In the genomic region with DNA sequence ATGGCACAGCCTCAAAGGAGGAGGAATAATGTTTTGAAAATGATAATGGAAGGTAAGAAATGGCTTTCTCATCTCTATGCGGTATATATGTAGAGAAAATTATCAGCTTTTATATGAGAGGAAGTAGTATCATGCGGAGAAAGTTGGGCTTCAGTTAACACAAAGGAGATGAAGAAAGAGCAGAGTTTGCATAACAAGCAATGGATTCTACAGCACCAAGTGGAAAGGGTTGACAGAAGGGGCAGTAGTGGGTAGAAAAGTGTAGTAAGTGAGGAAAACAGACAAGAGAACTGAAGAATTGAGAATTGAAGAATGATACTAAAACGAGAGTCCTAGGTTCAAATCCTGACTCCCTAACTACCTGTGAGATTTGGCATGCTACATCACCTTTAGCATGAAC, we compare ENCODE assay signal across 2 cellular contexts.
TF ChIP-seq lines count a peak whose summit lies in the region.

No MANE protein-coding gene starts in this region.

TF ChIP-seq in GM23338, 12 proteins besides CTCF, POLR2A, EP300 and RAD21 (continued from another document):
- TF ChIP-seq, protein P1, sequence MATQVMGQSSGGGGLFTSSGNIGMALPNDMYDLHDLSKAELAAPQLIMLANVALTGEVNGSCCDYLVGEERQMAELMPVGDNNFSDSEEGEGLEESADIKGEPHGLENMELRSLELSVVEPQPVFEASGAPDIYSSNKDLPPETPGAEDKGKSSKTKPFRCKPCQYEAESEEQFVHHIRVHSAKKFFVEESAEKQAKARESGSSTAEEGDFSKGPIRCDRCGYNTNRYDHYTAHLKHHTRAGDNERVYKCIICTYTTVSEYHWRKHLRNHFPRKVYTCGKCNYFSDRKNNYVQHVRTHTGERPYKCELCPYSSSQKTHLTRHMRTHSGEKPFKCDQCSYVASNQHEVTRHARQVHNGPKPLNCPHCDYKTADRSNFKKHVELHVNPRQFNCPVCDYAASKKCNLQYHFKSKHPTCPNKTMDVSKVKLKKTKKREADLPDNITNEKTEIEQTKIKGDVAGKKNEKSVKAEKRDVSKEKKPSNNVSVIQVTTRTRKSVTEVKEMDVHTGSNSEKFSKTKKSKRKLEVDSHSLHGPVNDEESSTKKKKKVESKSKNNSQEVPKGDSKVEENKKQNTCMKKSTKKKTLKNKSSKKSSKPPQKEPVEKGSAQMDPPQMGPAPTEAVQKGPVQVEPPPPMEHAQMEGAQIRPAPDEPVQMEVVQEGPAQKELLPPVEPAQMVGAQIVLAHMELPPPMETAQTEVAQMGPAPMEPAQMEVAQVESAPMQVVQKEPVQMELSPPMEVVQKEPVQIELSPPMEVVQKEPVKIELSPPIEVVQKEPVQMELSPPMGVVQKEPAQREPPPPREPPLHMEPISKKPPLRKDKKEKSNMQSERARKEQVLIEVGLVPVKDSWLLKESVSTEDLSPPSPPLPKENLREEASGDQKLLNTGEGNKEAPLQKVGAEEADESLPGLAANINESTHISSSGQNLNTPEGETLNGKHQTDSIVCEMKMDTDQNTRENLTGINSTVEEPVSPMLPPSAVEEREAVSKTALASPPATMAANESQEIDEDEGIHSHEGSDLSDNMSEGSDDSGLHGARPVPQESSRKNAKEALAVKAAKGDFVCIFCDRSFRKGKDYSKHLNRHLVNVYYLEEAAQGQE (IDR thresholded peaks at IDR 0.05; ENCODE audit: unreplicated experiment): no peak
- TF ChIP-seq ZNF114 (CRISPR knock-in tag; IDR thresholded peaks at IDR 0.05): no peak
- TF ChIP-seq EZH2 (IDR thresholded peaks at IDR 0.05; ENCODE audit: low read depth, unreplicated experiment): no peak
- TF ChIP-seq JUNB (IDR thresholded peaks at IDR 0.05; ENCODE audit: unreplicated experiment): no peak
- peak; percentile 16; the same call in 1 of the 2 replicates for TF ChIP-seq NANOG (IDR thresholded peaks at IDR 0.05; ENCODE audit: borderline replicate concordance)
- no peak for TF ChIP-seq POLR2AphosphoS5 (IDR thresholded peaks at IDR 0.05; ENCODE audit: low read depth)
- TF ChIP-seq, protein P2, sequence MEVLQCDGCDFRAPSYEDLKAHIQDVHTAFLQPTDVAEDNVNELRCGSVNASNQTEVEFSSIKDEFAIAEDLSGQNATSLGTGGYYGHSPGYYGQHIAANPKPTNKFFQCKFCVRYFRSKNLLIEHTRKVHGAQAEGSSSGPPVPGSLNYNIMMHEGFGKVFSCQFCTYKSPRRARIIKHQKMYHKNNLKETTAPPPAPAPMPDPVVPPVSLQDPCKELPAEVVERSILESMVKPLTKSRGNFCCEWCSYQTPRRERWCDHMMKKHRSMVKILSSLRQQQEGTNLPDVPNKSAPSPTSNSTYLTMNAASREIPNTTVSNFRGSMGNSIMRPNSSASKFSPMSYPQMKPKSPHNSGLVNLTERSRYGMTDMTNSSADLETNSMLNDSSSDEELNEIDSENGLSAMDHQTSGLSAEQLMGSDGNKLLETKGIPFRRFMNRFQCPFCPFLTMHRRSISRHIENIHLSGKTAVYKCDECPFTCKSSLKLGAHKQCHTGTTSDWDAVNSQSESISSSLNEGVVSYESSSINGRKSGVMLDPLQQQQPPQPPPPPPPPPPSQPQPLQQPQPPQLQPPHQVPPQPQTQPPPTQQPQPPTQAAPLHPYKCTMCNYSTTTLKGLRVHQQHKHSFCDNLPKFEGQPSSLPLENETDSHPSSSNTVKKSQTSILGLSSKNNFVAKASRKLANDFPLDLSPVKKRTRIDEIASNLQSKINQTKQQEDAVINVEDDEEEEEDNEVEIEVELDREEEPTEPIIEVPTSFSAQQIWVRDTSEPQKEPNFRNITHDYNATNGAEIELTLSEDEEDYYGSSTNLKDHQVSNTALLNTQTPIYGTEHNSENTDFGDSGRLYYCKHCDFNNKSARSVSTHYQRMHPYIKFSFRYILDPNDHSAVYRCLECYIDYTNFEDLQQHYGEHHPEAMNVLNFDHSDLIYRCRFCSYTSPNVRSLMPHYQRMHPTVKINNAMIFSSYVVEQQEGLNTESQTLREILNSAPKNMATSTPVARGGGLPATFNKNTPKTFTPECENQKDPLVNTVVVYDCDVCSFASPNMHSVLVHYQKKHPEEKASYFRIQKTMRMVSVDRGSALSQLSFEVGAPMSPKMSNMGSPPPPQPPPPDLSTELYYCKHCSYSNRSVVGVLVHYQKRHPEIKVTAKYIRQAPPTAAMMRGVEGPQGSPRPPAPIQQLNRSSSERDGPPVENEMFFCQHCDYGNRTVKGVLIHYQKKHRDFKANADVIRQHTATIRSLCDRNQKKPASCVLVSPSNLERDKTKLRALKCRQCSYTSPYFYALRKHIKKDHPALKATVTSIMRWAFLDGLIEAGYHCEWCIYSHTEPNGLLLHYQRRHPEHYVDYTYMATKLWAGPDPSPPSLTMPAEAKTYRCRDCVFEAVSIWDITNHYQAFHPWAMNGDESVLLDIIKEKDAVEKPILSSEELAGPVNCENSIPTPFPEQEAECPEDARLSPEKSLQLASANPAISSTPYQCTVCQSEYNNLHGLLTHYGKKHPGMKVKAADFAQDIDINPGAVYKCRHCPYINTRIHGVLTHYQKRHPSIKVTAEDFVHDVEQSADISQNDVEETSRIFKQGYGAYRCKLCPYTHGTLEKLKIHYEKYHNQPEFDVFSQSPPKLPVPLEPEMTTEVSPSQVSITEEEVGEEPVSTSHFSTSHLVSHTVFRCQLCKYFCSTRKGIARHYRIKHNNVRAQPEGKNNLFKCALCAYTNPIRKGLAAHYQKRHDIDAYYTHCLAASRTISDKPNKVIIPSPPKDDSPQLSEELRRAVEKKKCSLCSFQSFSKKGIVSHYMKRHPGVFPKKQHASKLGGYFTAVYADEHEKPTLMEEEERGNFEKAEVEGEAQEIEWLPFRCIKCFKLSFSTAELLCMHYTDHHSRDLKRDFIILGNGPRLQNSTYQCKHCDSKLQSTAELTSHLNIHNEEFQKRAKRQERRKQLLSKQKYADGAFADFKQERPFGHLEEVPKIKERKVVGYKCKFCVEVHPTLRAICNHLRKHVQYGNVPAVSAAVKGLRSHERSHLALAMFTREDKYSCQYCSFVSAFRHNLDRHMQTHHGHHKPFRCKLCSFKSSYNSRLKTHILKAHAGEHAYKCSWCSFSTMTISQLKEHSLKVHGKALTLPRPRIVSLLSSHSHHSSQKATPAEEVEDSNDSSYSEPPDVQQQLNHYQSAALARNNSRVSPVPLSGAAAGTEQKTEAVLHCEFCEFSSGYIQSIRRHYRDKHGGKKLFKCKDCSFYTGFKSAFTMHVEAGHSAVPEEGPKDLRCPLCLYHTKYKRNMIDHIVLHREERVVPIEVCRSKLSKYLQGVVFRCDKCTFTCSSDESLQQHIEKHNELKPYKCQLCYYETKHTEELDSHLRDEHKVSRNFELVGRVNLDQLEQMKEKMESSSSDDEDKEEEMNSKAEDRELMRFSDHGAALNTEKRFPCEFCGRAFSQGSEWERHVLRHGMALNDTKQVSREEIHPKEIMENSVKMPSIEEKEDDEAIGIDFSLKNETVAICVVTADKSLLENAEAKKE (CRISPR knock-in tag; IDR thresholded peaks at IDR 0.05): 0 out of 2 replicates have a peak, but pooled peaks have one; percentile 55
- TF ChIP-seq, protein P3, sequence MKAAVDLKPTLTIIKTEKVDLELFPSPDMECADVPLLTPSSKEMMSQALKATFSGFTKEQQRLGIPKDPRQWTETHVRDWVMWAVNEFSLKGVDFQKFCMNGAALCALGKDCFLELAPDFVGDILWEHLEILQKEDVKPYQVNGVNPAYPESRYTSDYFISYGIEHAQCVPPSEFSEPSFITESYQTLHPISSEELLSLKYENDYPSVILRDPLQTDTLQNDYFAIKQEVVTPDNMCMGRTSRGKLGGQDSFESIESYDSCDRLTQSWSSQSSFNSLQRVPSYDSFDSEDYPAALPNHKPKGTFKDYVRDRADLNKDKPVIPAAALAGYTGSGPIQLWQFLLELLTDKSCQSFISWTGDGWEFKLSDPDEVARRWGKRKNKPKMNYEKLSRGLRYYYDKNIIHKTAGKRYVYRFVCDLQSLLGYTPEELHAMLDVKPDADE (IDR thresholded peaks at IDR 0.05): no peak
- no peak for TF ChIP-seq EZH2phosphoT487 (IDR thresholded peaks at IDR 0.05; ENCODE audit: unreplicated experiment)

TF ChIP-seq in WTC11, 78 proteins besides CTCF, POLR2A, EP300 and RAD21 (continued from another document):
- TF ChIP-seq, protein P4, sequence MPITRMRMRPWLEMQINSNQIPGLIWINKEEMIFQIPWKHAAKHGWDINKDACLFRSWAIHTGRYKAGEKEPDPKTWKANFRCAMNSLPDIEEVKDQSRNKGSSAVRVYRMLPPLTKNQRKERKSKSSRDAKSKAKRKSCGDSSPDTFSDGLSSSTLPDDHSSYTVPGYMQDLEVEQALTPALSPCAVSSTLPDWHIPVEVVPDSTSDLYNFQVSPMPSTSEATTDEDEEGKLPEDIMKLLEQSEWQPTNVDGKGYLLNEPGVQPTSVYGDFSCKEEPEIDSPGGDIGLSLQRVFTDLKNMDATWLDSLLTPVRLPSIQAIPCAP (CRISPR knock-in tag; IDR thresholded peaks at IDR 0.05): no peak
- TF ChIP-seq ZNF423 (CRISPR knock-in tag; IDR thresholded peaks at IDR 0.05) (no peak), IRF2 (CRISPR knock-in tag; IDR thresholded peaks at IDR 0.05; ENCODE audit: borderline replicate concordance, low read depth) (no peak), TEAD1 (CRISPR knock-in tag; IDR thresholded peaks at IDR 0.05) (no peak)
